Comparison of ENCODE assay signal across 1 cellular context in genomic region chr15:100873029-100873677, GRCh38.
TF ChIP-seq lines count a peak whose summit lies in the region.

No MANE protein-coding gene starts in this region.

TF ChIP-seq in H1, 55 proteins besides CTCF, POLR2A, EP300 and RAD21:
- TF ChIP-seq USF2 (IDR thresholded peaks at IDR 0.05; ENCODE audit: low read length) (no peak), CEBPB (IDR thresholded peaks at IDR 0.05; ENCODE audit: low read depth, low read length) (peak; percentile 77)
